ENCODE assay signal across 2 cellular contexts in the genomic region with DNA sequence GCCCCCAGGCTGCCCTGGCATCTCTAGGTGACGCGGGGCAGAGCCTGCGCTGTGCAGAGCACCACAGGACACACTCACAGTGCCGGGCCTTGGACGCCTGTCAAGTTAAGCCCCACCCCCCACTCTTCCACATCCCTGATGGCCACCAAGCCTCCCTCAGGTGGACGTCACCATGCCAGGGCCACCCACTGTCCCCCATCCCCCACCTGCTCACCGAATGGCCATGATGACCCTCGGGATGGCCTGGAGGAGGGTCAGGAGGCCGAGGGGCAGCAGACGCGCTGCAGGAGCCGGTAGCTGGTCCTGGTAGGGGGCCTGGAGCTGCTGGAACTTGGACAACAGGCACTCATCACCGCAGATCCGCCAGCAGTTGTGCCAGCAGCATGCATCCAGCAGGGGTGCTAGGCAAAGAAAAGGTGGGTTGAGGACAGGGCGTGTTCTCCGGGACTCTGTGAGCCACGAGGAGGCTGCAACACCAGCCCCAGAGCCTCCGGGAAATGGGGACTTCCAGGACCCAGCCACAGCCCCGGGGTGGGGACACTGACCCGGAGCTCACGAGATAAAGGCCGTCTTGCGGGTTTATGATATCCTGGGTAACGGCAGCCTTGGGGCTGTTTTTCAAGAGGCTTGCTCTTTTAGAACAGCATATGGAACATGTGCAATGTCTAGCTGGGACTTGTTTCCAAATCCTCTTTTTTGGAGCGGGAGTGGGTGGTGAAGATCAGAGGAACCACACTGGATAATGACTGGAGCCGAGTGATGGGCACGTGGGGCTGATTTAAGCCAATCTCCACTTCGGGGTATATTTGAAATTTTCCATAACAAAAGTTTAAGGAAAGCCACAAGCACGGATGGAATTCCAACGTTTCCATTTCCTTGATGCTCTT.
TF ChIP-seq lines count a peak whose summit lies in the region.

No MANE protein-coding gene starts in this region.

TF ChIP-seq in HCT116, 20 proteins besides CTCF, POLR2A, EP300 and RAD21 (continued from another document):
- no peak for TF ChIP-seq TCF7L2 (IDR thresholded peaks at IDR 0.05; ENCODE audit: borderline replicate concordance, extremely low read depth, insufficient read depth, insufficient read length)
- TF ChIP-seq CEBPB (IDR thresholded peaks at IDR 0.05; ENCODE audit: low read depth) = no peak
- no peak for TF ChIP-seq EGR1 (IDR thresholded peaks at IDR 0.05; ENCODE audit: low read depth)
- TF ChIP-seq CBX3 (IDR thresholded peaks at IDR 0.05; ENCODE audit: low read depth) = no peak
- TF ChIP-seq ATF3 (IDR thresholded peaks at IDR 0.05) = no peak

TF ChIP-seq in K562, 482 proteins besides CTCF, POLR2A, EP300 and RAD21 (continued from another document and continues in another):
- TF ChIP-seq MGA (IDR thresholded peaks at IDR 0.05) = peak; percentile 88
- TF ChIP-seq E2F1 (CRISPR knock-in tag; IDR thresholded peaks at IDR 0.05) = no peak
- TF ChIP-seq PHF21A (IDR thresholded peaks at IDR 0.05; ENCODE audit: borderline replicate concordance, low read depth) = 0 out of 2 replicates have a peak, but pooled peaks have one; percentile 19
- TF ChIP-seq NFRKB (IDR thresholded peaks at IDR 0.05; ENCODE audit: low read depth) = peak; percentile 71; the same call in 1 of the 2 replicates
- TF ChIP-seq ZNF384 (IDR thresholded peaks at IDR 0.05; ENCODE audit: low read depth, low read length) = no peak
- TF ChIP-seq SIX5 (IDR thresholded peaks at IDR 0.05; ENCODE audit: borderline replicate concordance in 1 of 2, insufficient read depth in 1 of 2, low read depth in 1 of 2, low read length in 2 of 2) = no peak
- TF ChIP-seq MAZ (CRISPR knock-in tag; conservative IDR thresholded peaks at IDR 0.05 in 1 of 2, IDR thresholded peaks at IDR 0.05 in 1 of 2) = no peak
- TF ChIP-seq SREBF2 (CRISPR knock-in tag; IDR thresholded peaks at IDR 0.05) = no peak
- 0 out of 2 replicates have a peak, but pooled peaks have one; percentile 56 for TF ChIP-seq CBX1 (IDR thresholded peaks at IDR 0.05; ENCODE audit: low read depth)
- peak; percentile 23; the same call in 1 of the 2 replicates for TF ChIP-seq ZBTB17 (CRISPR knock-in tag; IDR thresholded peaks at IDR 0.05)
- TF ChIP-seq ZBTB40 (IDR thresholded peaks at IDR 0.05) = peak; percentile 51; the same call in 1 of the 2 replicates
- TF ChIP-seq ZBTB40 (CRISPR knock-in tag; IDR thresholded peaks at IDR 0.05) = no peak
- TF ChIP-seq FOXK1 (CRISPR knock-in tag; IDR thresholded peaks at IDR 0.05; ENCODE audit: borderline replicate concordance) = peak; percentile 60; the same call in 1 of the 2 replicates
- no peak for TF ChIP-seq PCBP2 (IDR thresholded peaks at IDR 0.05; ENCODE audit: low read depth, low read length, poor library complexity, severe bottlenecking)
- peak; percentile 71; the same call in 1 of the 2 replicates for TF ChIP-seq USF1 (CRISPR knock-in tag; IDR thresholded peaks at IDR 0.05)
- TF ChIP-seq KLF13 (tag; IDR thresholded peaks at IDR 0.05; ENCODE audit: borderline replicate concordance, low read depth) = no peak
- no peak for TF ChIP-seq SMARCB1 (IDR thresholded peaks at IDR 0.05; ENCODE audit: insufficient read length, low read depth)
- TF ChIP-seq ZNF311 (CRISPR knock-in tag; IDR thresholded peaks at IDR 0.05) = 0 out of 2 replicates have a peak, but pooled peaks have one; percentile 36
- TF ChIP-seq TBP (optimal IDR thresholded peaks at IDR 0.05; ENCODE audit: low read depth, low read length) = peak; percentile 46
- peak; percentile 97 for TF ChIP-seq MYC (IDR thresholded peaks at IDR 0.05; ENCODE audit: low read depth, low read length)
- TF ChIP-seq MYC (CRISPR knock-in tag; IDR thresholded peaks at IDR 0.05; ENCODE audit: borderline replicate concordance, low read depth) = no peak
